18 cellular contexts compared by ENCODE assay signal in the genomic region with DNA sequence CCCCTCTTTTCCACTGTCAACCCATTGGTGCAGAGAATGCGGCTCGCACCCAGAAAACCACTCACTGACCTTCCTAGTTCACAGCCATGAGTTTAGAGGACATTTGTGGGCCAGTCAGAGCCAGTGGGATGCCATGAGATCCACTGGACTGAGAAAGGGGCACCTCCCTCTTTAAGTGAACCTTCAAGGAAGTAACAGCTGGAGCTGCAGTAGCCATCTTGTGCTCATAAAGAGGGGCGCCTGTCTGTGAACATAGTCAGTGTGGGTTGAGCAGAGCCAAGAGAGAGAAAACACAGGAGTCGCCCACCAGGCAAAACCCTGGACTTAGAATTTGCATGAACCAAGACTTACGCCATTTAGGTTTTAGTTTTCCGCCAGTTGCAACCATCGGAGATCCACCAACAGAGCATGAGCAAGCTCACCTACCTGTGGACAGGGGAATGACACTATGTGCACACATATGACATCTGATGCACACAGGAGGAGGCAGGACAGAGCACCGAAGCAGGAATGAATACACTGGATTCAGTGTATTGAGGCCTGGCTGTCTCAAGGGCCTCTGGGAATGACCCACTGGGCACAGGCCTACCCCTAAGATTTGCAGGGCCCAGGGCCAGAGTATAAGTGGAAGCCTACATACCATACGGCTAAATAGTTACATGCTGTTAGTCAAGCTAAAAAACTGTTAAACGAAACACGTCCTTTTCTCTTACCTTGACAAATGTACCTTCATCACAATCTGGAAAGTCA.
DNase-seq lines count a peak whose midpoint lies in the region; ATAC-seq and TF ChIP-seq lines count a peak whose summit lies in the region.
"Had no signal": no experiment of that assay in that cellular context is flagged by ENCODE, and none has a peak within 500 bp of the region (broad histone marks: within the 10 kb centered on the region; RNA-seq: fewer than 3 reads in every experiment).

No MANE protein-coding gene starts in this region.

- TF ChIP-seq CTCF in lower leg skin (IDR thresholded peaks at IDR 0.05) (no peak), type B pancreatic cell (conservative IDR thresholded peaks at IDR 0.05) (no peak)

- H3K9me3 Mint-ChIP-seq in activated CD8-positive, alpha-beta memory T cell treated with anti-CD3 and anti-CD28 coated beads, Interleukin-2, amount 10 ng/mL, durations not matched to agents 7 days and 5 days (ENCODE audit: low read depth), result no peaks in the 10 kb centered on the region
- H3K9me3 Mint-ChIP-seq in activated T-helper 2 cell treated with anti-CD3 and anti-CD28 coated beads, Interferon-gamma antibody, Interleukin-2, Interleukin-4, amounts not matched to agents 10 μg/mL and 5 μg/mL and 100 μg/mL, durations not matched to agents 14 hours and 24 hours and 36 hours, result no peaks in the 10 kb centered on the region
- no peaks in the 10 kb centered on the region for H3K9me3 Mint-ChIP-seq in type B pancreatic cell
- H3K9me3 Mint-ChIP-seq: CD8-positive, alpha-beta memory T cell had no signal

- no peaks in the 10 kb centered on the region for H3K4me1 Mint-ChIP-seq in activated CD8-positive, alpha-beta memory T cell treated with anti-CD3 and anti-CD28 coated beads, Interleukin-2, amount 10 ng/mL, durations not matched to agents 7 days and 5 days
- no peaks in the 10 kb centered on the region for H3K4me1 Mint-ChIP-seq in activated T-helper 2 cell treated with anti-CD3 and anti-CD28 coated beads, Interferon-gamma antibody, Interleukin-2, Interleukin-4, amounts not matched to agents 10 μg/mL and 5 μg/mL and 100 μg/mL, durations not matched to agents 14 hours and 24 hours and 36 hours (ENCODE audit: low read depth)
- no peaks in the 10 kb centered on the region for H3K4me1 Mint-ChIP-seq in type B pancreatic cell (ENCODE audit: unreplicated experiment)
- H3K4me1 Mint-ChIP-seq: CD8-positive, alpha-beta memory T cell had no signal

- H3K27ac Mint-ChIP-seq in activated CD8-positive, alpha-beta memory T cell treated with anti-CD3 and anti-CD28 coated beads, Interleukin-2, amount 10 ng/mL, durations not matched to agents 7 days and 5 days, result no peak overlapping the region
- H3K27ac Mint-ChIP-seq in activated T-helper 2 cell treated with anti-CD3 and anti-CD28 coated beads, Interferon-gamma antibody, Interleukin-2, Interleukin-4, amounts not matched to agents 10 μg/mL and 5 μg/mL and 100 μg/mL, durations not matched to agents 14 hours and 24 hours and 36 hours, result no peak overlapping the region
- no peak overlapping the region for H3K27ac Mint-ChIP-seq in type B pancreatic cell

- no peak for TF ChIP-seq POLR2A in lower leg skin (IDR thresholded peaks at IDR 0.05)

- WGBS in lower leg skin, 2 donors, result 94 to 95% methylated on average over 11 of the region's 11 CpGs

- H3K36me3 Mint-ChIP-seq in activated CD8-positive, alpha-beta memory T cell treated with anti-CD3 and anti-CD28 coated beads, Interleukin-2, amount 10 ng/mL, durations not matched to agents 7 days and 5 days, result no peaks in the 10 kb centered on the region
- no peaks in the 10 kb centered on the region for H3K36me3 Mint-ChIP-seq in activated T-helper 2 cell treated with anti-CD3 and anti-CD28 coated beads, Interferon-gamma antibody, Interleukin-2, Interleukin-4, amounts not matched to agents 10 μg/mL and 5 μg/mL and 100 μg/mL, durations not matched to agents 14 hours and 24 hours and 36 hours (ENCODE audit: low read depth)
- H3K36me3 Mint-ChIP-seq in type B pancreatic cell, result no peaks in the 10 kb centered on the region
- H3K36me3 Mint-ChIP-seq: CD8-positive, alpha-beta memory T cell had no signal

- intact Hi-C loops in activated T-helper 2 cell treated with anti-CD3 and anti-CD28 coated beads, Interferon-gamma antibody, Interleukin-2, Interleukin-4, amounts not matched to agents 10 μg/mL and 5 μg/mL and 100 μg/mL, durations not matched to agents 14 hours and 24 hours and 36 hours (cut with micrococcal nuclease), result no loop called here
- intact Hi-C loops in lower leg skin (cut with DNase I; ENCODE audit: low total_unique reads), result no loop called here

- peaks cover 2% of the 10 kb centered on the region for H3K27me3 Mint-ChIP-seq in activated CD8-positive, alpha-beta memory T cell treated with anti-CD3 and anti-CD28 coated beads, Interleukin-2, amount 10 ng/mL, durations not matched to agents 7 days and 5 days
- H3K27me3 Mint-ChIP-seq in activated T-helper 2 cell treated with anti-CD3 and anti-CD28 coated beads, Interferon-gamma antibody, Interleukin-2, Interleukin-4, amounts not matched to agents 10 μg/mL and 5 μg/mL and 100 μg/mL, durations not matched to agents 14 hours and 24 hours and 36 hours (ENCODE audit: low read depth), result peaks cover under 1% of the 10 kb centered on the region
- peaks cover 20% of the 10 kb centered on the region for H3K27me3 Mint-ChIP-seq in type B pancreatic cell

- CTCF ChIA-PET in activated CD8-positive, alpha-beta memory T cell treated with anti-CD3 and anti-CD28 coated beads, Interleukin-2, amount 10 ng/mL, durations not matched to agents 7 days and 5 days (lab: Charles Lee), result no interaction called here

- no peak overlapping the region for H3K4me3 ChIP-seq in lower leg skin (ENCODE audit: low read depth, poor library complexity, severe bottlenecking)
- H3K4me3 ChIP-seq: BLaER1 treated with 17β-estradiol and CSF1 and Interleukin-3, amounts not matched to agents 10 nM and 100 nM; SJSA1 had no signal

- H3K4me3 Mint-ChIP-seq in activated CD8-positive, alpha-beta memory T cell treated with anti-CD3 and anti-CD28 coated beads, Interleukin-2, amount 10 ng/mL, durations not matched to agents 7 days and 5 days, result no peak overlapping the region
- no peak overlapping the region for H3K4me3 Mint-ChIP-seq in activated T-helper 2 cell treated with anti-CD3 and anti-CD28 coated beads, Interferon-gamma antibody, Interleukin-2, Interleukin-4, amounts not matched to agents 10 μg/mL and 5 μg/mL and 100 μg/mL, durations not matched to agents 14 hours and 24 hours and 36 hours (ENCODE audit: low read depth)
- no peak overlapping the region for H3K4me3 Mint-ChIP-seq in type B pancreatic cell
- H3K4me3 Mint-ChIP-seq: CD8-positive, alpha-beta memory T cell had no signal

- no peak for ATAC-seq in activated CD8-positive, alpha-beta memory T cell treated with anti-CD3 and anti-CD28 coated beads, Interleukin-2, amount 10 ng/mL, durations not matched to agents 7 days and 5 days
- ATAC-seq in HG03442 (IDR thresholded peaks at IDR 0.05; ENCODE audit: unreplicated experiment), result no peak
- no peak for ATAC-seq in GM18498 (IDR thresholded peaks at IDR 0.05; ENCODE audit: unreplicated experiment)
- ATAC-seq: HCT116 had no signal

- peak; percentile 30 for DNase-seq in activated CD8-positive, alpha-beta memory T cell treated with anti-CD3 and anti-CD28 coated beads, Interleukin-2, amount 10 ng/mL, durations not matched to agents 7 days and 5 days
- no peak for DNase-seq in activated CD8-positive, alpha-beta memory T cell treated with anti-CD3 and anti-CD28 coated beads for 24 hours
- DNase-seq in activated T-helper 2 cell treated with anti-CD3 and anti-CD28 coated beads, Interferon-gamma antibody, Interleukin-2, Interleukin-4, amounts not matched to agents 10 μg/mL and 5 μg/mL and 100 μg/mL, durations not matched to agents 14 hours and 24 hours and 36 hours (ENCODE audit: low spot score), result peak; percentile 3
- DNase-seq in lower leg skin (ENCODE audit: low spot score in 2 of 2) (peak; percentile 8 to 70), type B pancreatic cell (ENCODE audit: extremely low spot score, unreplicated experiment) (peak; percentile 25), COLO668 (lab: John Stamatoyannopoulos, UW; ENCODE audit: unreplicated experiment) (no peak)
- DNase-seq: CD8-positive, alpha-beta memory T cell; DMS 273 treated with DMSO at 0.1 percent for 48 hours; GF-D8; NCI-H1436; NCI-H2029; NCI-H2171 treated with DMSO at 0.1 percent for 48 hours; NCI-H748 treated with DMSO at 0.1 percent for 48 hours had no signal

Comparison
In these comparisons a context has a peak if more than half of its experiments do, and no peak if none do; other contexts are left out.
1. DNase-seq: peak in activated CD8-positive, alpha-beta memory T cell treated with anti-CD3 and anti-CD28 coated beads, Interleukin-2, amount 10 ng/mL, durations not matched to agents 7 days and 5 days (single experiment), activated T-helper 2 cell treated with anti-CD3 and anti-CD28 coated beads, Interferon-gamma antibody, Interleukin-2, Interleukin-4, amounts not matched to agents 10 μg/mL and 5 μg/mL and 100 μg/mL, durations not matched to agents 14 hours and 24 hours and 36 hours (single experiment), lower leg skin (2 of 2) and type B pancreatic cell (single experiment); none in activated CD8-positive, alpha-beta memory T cell treated with anti-CD3 and anti-CD28 coated beads for 24 hours (single experiment) and COLO668 (single experiment).